ENCODE assay signal across 19 cellular contexts in genomic region chr9:127947841-127948710, GRCh38. TPM values are rescaled to one million over a fixed set of nuclear protein-coding genes. Genes with fewer than 3 reads are reported as not detected.
A peak's percentile ranks its signal among the peaks of the same experiment; 100 is the strongest.
DNase-seq lines count a peak whose midpoint lies in the region; ATAC-seq, FAIRE-seq and TF ChIP-seq lines count a peak whose summit lies in the region.
"Had no signal": no experiment of that assay in that cellular context is flagged by ENCODE, and none has a peak within 500 bp of the region (broad histone marks: within the 10 kb centered on the region; RNA-seq: fewer than 3 reads in every experiment).

No MANE protein-coding gene starts in this region.

- H3K4me1 ChIP-seq in HUES6 (ENCODE audit: control insufficient read depth, insufficient read depth, low read length) = peaks cover 3% of the 10 kb centered on the region
- peaks cover 6 to 48% of the 10 kb centered on the region in 2 experiments; a peak in 4 of 5 replicates for H3K4me1 ChIP-seq in K562 (replicated peaks in 1 of 2; ENCODE audit: control insufficient read depth in 2 of 2, insufficient read depth in 2 of 2, low read length in 2 of 2)
- peaks cover 10% of the 10 kb centered on the region for H3K4me1 ChIP-seq in neural progenitor cell

- H3K4me3 Mint-ChIP-seq in activated CD4-positive, alpha-beta T cell treated with anti-CD3 and anti-CD28 coated beads, Interleukin-2, amount 10 ng/mL, durations not matched to agents 24 days and 14 days = no peak overlapping the region
- H3K4me3 Mint-ChIP-seq in neural progenitor cell = no peak overlapping the region

- peaks cover 38% of the 10 kb centered on the region for H3K36me3 Mint-ChIP-seq in activated CD4-positive, alpha-beta T cell treated with anti-CD3 and anti-CD28 coated beads, Interleukin-2, amount 10 ng/mL, durations not matched to agents 24 days and 14 days (ENCODE audit: low read depth)
- peaks cover 10% of the 10 kb centered on the region for H3K36me3 Mint-ChIP-seq in neural progenitor cell

- H3K4me2 ChIP-seq in K562 (ENCODE audit: insufficient read depth, low read length) = no peak overlapping the region
- H3K4me2 ChIP-seq in neural progenitor cell = no peak overlapping the region

- H3K9me3 Mint-ChIP-seq in activated CD4-positive, alpha-beta T cell treated with anti-CD3 and anti-CD28 coated beads, Interleukin-2, amount 10 ng/mL, durations not matched to agents 24 days and 14 days = no peaks in the 10 kb centered on the region
- H3K9me3 Mint-ChIP-seq in neural progenitor cell = no peaks in the 10 kb centered on the region

- H4K20me1 ChIP-seq in K562 (replicated peaks; ENCODE audit: control insufficient read depth, insufficient read depth, low read length) = 0 out of 2 replicates have a peak, but pooled peaks cover 5% of the 10 kb centered on the region
- H4K20me1 ChIP-seq in neural progenitor cell (ENCODE audit: low read depth) = peaks cover 59% of the 10 kb centered on the region

- H3K36me3 ChIP-seq in HUES6 (ENCODE audit: control insufficient read depth, insufficient read depth, low read length) = peaks cover 35% of the 10 kb centered on the region
- H3K36me3 ChIP-seq in K562 (ENCODE audit: control insufficient read depth, insufficient read depth, low read length) = peaks cover 16% of the 10 kb centered on the region; the same call in 2 of the 3 replicates
- no peaks in the 10 kb centered on the region for H3K36me3 ChIP-seq in neural progenitor cell
- H3K36me3 ChIP-seq: neutrophil had no signal

- H3K9ac ChIP-seq in HUES6 (ENCODE audit: low read length) (no peak overlapping the region), K562 (ENCODE audit: insufficient read depth in 1 of 2, low read depth in 2 of 2, low read length in 2 of 2) (peak overlapping the region in 1 of 2 experiments; percentile 65; a peak in 2 of 4 replicates), neural progenitor cell (no peak overlapping the region)

- no peak for TF ChIP-seq EP300 in K562 (IDR thresholded peaks at IDR 0.05; ENCODE audit: low read length)

- H3K4me1 Mint-ChIP-seq in activated CD4-positive, alpha-beta T cell treated with anti-CD3 and anti-CD28 coated beads, Interleukin-2, amount 10 ng/mL, durations not matched to agents 24 days and 14 days = peaks cover 27% of the 10 kb centered on the region
- peaks cover 22% of the 10 kb centered on the region for H3K4me1 Mint-ChIP-seq in neural progenitor cell

- no peaks in the 10 kb centered on the region for H3K79me2 ChIP-seq in K562 (ENCODE audit: control insufficient read depth, insufficient read depth, low read length)
- peaks cover 12% of the 10 kb centered on the region for H3K79me2 ChIP-seq in neural progenitor cell (ENCODE audit: low read depth)

- H3K27me3 Mint-ChIP-seq in activated CD4-positive, alpha-beta T cell treated with anti-CD3 and anti-CD28 coated beads, Interleukin-2, amount 10 ng/mL, durations not matched to agents 24 days and 14 days = no peaks in the 10 kb centered on the region
- H3K27me3 Mint-ChIP-seq in neural progenitor cell (ENCODE audit: insufficient read depth, low read depth) = peaks cover 5% of the 10 kb centered on the region

- POLR2A ChIA-PET in K562 (lab: Yijun Ruan, JAX) = interaction anchor here (0.5 to 0.7 kb wide), 4 partner anchors 24 to 173 kb away, joined by 3 read pairs; no protein-coding TSS in a partner anchor

- peak overlapping the region; percentile 11 for H3K27ac Mint-ChIP-seq in activated CD4-positive, alpha-beta T cell treated with anti-CD3 and anti-CD28 coated beads, Interleukin-2, amount 10 ng/mL, durations not matched to agents 24 days and 14 days
- H3K27ac Mint-ChIP-seq in neural progenitor cell = peak overlapping the region; percentile 72

- WGBS in K562 (ENCODE audit: insufficient coverage, low coverage, missing lambda C conversion rate) = 80% methylated on average over 16 of the region's 17 CpGs

- in situ Hi-C loops in K562 (cut with MboI) = no loop called here

- no peak for TF ChIP-seq RAD21 in K562 (CRISPR knock-in tag; conservative IDR thresholded peaks at IDR 0.05 in 1 of 2, IDR thresholded peaks at IDR 0.05 in 1 of 2)

- peaks cover 16% of the 10 kb centered on the region for H3F3A ChIP-seq in neural progenitor cell (ENCODE audit: low read depth)

- H3K4me3 ChIP-seq in HUES6 (ENCODE audit: low read depth, low read length) (no peak overlapping the region), K562 (no peak overlapping the region), neural progenitor cell (no peak overlapping the region)
- H3K4me3 ChIP-seq: colonic mucosa, HAP-1 had no signal

- no TSS peak for BruUV-seq in K562 (replicated peaks; lab: Mats Ljungman, UMichigan)

- TF ChIP-seq POLR2A in K562 (conservative IDR thresholded peaks at IDR 0.05) = no peak

- H2AFZ ChIP-seq in K562 (ENCODE audit: low read depth, low read length) (no peak overlapping the region), neural progenitor cell (replicated peaks) (no peak overlapping the region)

- ATAC-seq in K562 (no peak), GM21529 (IDR thresholded peaks at IDR 0.05; ENCODE audit: unreplicated experiment) (no peak)
- ATAC-seq: stimulated activated naive CD8-positive, alpha-beta T cell treated with anti-CD3 and anti-CD28 coated beads, Interleukin-15, Interleukin-2, amounts not matched to agents 100 U/mL and 50 U/mL, for 24 hours had no signal

- peak overlapping the region; percentile 6; the same call in 1 of the 2 replicates for H3K27ac ChIP-seq in HUES6 (ENCODE audit: low read depth, low read length)
- H3K27ac ChIP-seq in K562 (ENCODE audit: extremely low read depth, low read depth, low read length) = no peak overlapping the region
- no peak overlapping the region for H3K27ac ChIP-seq in neural progenitor cell
- H3K27ac ChIP-seq: colonic mucosa, neutrophil had no signal

- TF ChIP-seq CTCF in K562 (IDR thresholded peaks at IDR 0.05 in 2 of 3, conservative IDR thresholded peaks at IDR 0.05 in 1 of 3; ENCODE audit: insufficient read depth in 2 of 3, low read depth in 1 of 3, low read length in 3 of 3) = no peak
- no peak for TF ChIP-seq CTCF in neural progenitor cell (IDR thresholded peaks at IDR 0.05)

- CTCF ChIA-PET in K562 (lab: Yijun Ruan, JAX; ENCODE audit: low intra/inter-chr PET ratio) = no interaction called here

- H3K9me3 ChIP-seq in HUES6 (ENCODE audit: control insufficient read depth, insufficient read depth, low read depth, low read length) (no peaks in the 10 kb centered on the region), K562 (replicated peaks; ENCODE audit: control insufficient read depth, insufficient read depth, low read depth, low read length) (no peaks in the 10 kb centered on the region), neural progenitor cell (ENCODE audit: low read depth) (no peaks in the 10 kb centered on the region)
- H3K9me3 ChIP-seq: colonic mucosa, HAP-1, neutrophil had no signal

- intact Hi-C loops in activated CD4-positive, alpha-beta T cell treated with anti-CD3 and anti-CD28 coated beads, Interleukin-2, amount 10 ng/mL, durations not matched to agents 24 days and 14 days (cut with micrococcal nuclease) = no loop called here
- intact Hi-C loops in K562 (cut with micrococcal nuclease) = no loop called here

- no peak for FAIRE-seq in K562 (lab: Jason Lieb, UNC)
- FAIRE-seq: A204.1 had no signal

- H3K27me3 ChIP-seq in HUES6 (ENCODE audit: control insufficient read depth, insufficient read depth, low read length) = no peaks in the 10 kb centered on the region
- H3K27me3 ChIP-seq in K562 (ENCODE audit: control insufficient read depth in 2 of 2, insufficient read depth in 2 of 2, low read length in 2 of 2) = no peaks in the 10 kb centered on the region
- H3K27me3 ChIP-seq in neural progenitor cell = no peaks in the 10 kb centered on the region
- H3K27me3 ChIP-seq: colonic mucosa, neutrophil had no signal

- no peak for DNase-seq in activated CD4-positive, alpha-beta T cell treated with anti-CD3 and anti-CD28 coated beads, Interleukin-2, amount 10 ng/mL, durations not matched to agents 24 days and 14 days
- DNase-seq in activated CD4-positive, alpha-beta T cell treated with anti-CD3 and anti-CD28 coated beads, Interleukin-2, amount 50 U/mL, for 4 hours = no peak
- no peak for DNase-seq in K562 (ENCODE audit: extremely low read depth in 1 of 4, low spot score in 3 of 4)
- DNase-seq in neural progenitor cell (ENCODE audit: low spot score) = no peak
- no peak for DNase-seq in DMS79 treated with DMSO at 0.1 percent for 48 hours (lab: John Stamatoyannopoulos, UW)
- DNase-seq in SW480 (ENCODE audit: low spot score) = no peak
- DNase-seq: activated CD4-positive, alpha-beta T cell treated with anti-CD3 and anti-CD28 coated beads for 48 hours; activated gamma-delta T cell; colonic mucosa; COR-L47; hippocampal formation; NCI-H1694 treated with DMSO at 0.1 percent for 48 hours; NCI-H748 treated with DMSO at 0.1 percent for 48 hours; stimulated activated naive CD8-positive, alpha-beta T cell treated with anti-CD3 and anti-CD28 coated beads, Interleukin-15, Interleukin-2, amounts not matched to agents 100 U/mL and 50 U/mL, for 24 hours had no signal

- H3K9me1 ChIP-seq in K562 (ENCODE audit: control insufficient read depth, insufficient read depth, low read length) = peaks cover 6% of the 10 kb centered on the region

RNA-seq across cellular contexts. Expression of gene DPM2, which starts 10.4 kb away (rescaled TPM):
- 62.7 and 65.1 TPM in 2 replicates for total RNA-seq in activated CD4-positive, alpha-beta T cell treated with anti-CD3 and anti-CD28 coated beads, Interleukin-2, amount 10 ng/mL, durations not matched to agents 24 days and 14 days
- 99.6 and 215 TPM in 2 replicates for total RNA-seq in K562 (2011; cell fraction: chromatin; rRNA removed; ENCODE audit: low replicate concordance)
- total RNA-seq in K562 (2011; cell fraction: nucleolus; rRNA removed) = 168 and 199 TPM in 2 replicates
- total RNA-seq in K562 (2011; cell fraction: nucleoplasm; rRNA removed) = 195 and 215 TPM in 2 replicates
- total RNA-seq in K562 (2014; rRNA removed) (56.6 and 88.7 TPM in 2 replicates), K562 (2014; rRNA removed; fragmentation: Illumina TruSeq; extraction: Trizol) (48.1 and 53.8 TPM in 2 replicates), K562 (2015; rRNA removed; fragmentation: Illumina TruSeq; extraction: Trizol) (71.1 and 73.4 TPM in 2 replicates), K562 (2021) (95.3 and 102 TPM in 2 replicates), neural progenitor cell (ENCODE audit: low replicate concordance) (9.1 and 20.5 TPM in 2 replicates)
- polyA plus RNA-seq in K562 (2011; rRNA removed) (93.8 and 101 TPM in 2 replicates), K562 (2014; fragmentation: Illumina TruSeq; extraction: Trizol) (126 and 142 TPM in 2 replicates), K562 (2014; fragmentation: Nextera tagmentation; extraction: Ambion mirVana) (10 to 100 TPM; 43.5 to 69.3 TPM), K562 (2014; rRNA removed) (104 and 107 TPM in 2 replicates)
- polyA plus RNA-seq in K562 (2011; cell fraction: cytosol; rRNA removed) = 131 and 200 TPM in 2 replicates
- 142 and 205 TPM in 2 replicates for polyA plus RNA-seq in K562 (2011; cell fraction: nucleus; rRNA removed)
- 83.9 and 86.2 TPM in 2 replicates for polyA plus RNA-seq in K562 (2012)
- 54.4 and 75.4 TPM in 2 replicates for polyA minus RNA-seq in K562 (2011; rRNA and poly(A)+ RNA removed)
- 56.3 and 59.9 TPM in 2 replicates for polyA minus RNA-seq in K562 (2011; cell fraction: cytosol; rRNA and poly(A)+ RNA removed)
- polyA minus RNA-seq in K562 (2011; cell fraction: nucleus; rRNA and poly(A)+ RNA removed) = 64.1 and 85.1 TPM in 2 replicates

RNA-seq across cellular contexts. Expression of gene PIP5KL1, which starts 17.5 kb away (rescaled TPM):
- total RNA-seq in activated CD4-positive, alpha-beta T cell treated with anti-CD3 and anti-CD28 coated beads, Interleukin-2, amount 10 ng/mL, durations not matched to agents 24 days and 14 days = 0.89 and 0.90 TPM in 2 replicates
- 4.2 and 9.4 TPM in 2 replicates for total RNA-seq in K562 (2011; cell fraction: chromatin; rRNA removed; ENCODE audit: low replicate concordance)
- 7.7 and 10.1 TPM in 2 replicates for total RNA-seq in K562 (2011; cell fraction: nucleolus; rRNA removed)
- total RNA-seq in K562 (2011; cell fraction: nucleoplasm; rRNA removed) = 4.3 and 4.5 TPM in 2 replicates
- 2.5 and 3.1 TPM in 2 replicates for total RNA-seq in K562 (2014; rRNA removed)
- 0.80 and 1.2 TPM in 2 replicates for total RNA-seq in K562 (2014; rRNA removed; fragmentation: Illumina TruSeq; extraction: Trizol)
- 0.58 and 1.3 TPM in 2 replicates for total RNA-seq in K562 (2015; rRNA removed; fragmentation: Illumina TruSeq; extraction: Trizol)
- total RNA-seq in K562 (2021) = 3.0 and 3.7 TPM in 2 replicates
- 1.2 and 1.6 TPM in 2 replicates for polyA plus RNA-seq in K562 (2011; rRNA removed)
- 1.8 and 2.2 TPM in 2 replicates for polyA plus RNA-seq in K562 (2011; cell fraction: cytosol; rRNA removed)
- polyA plus RNA-seq in K562 (2011; cell fraction: nucleus; rRNA removed) = 12.7 and 14.3 TPM in 2 replicates
- polyA plus RNA-seq in K562 (2012) = 1.7 and 5.0 TPM in 2 replicates
- 0.82 and 1.2 TPM in 2 replicates for polyA plus RNA-seq in K562 (2014; fragmentation: Illumina TruSeq; extraction: Trizol)
- under 1 TPM; 0.18 to 0.41 TPM for polyA plus RNA-seq in K562 (2014; fragmentation: Nextera tagmentation; extraction: Ambion mirVana)
- polyA plus RNA-seq in K562 (2014; rRNA removed) = 4.3 and 4.8 TPM in 2 replicates
- 0.75 TPM in 1 of 2 replicates, not detected in the other for polyA minus RNA-seq in K562 (2011; rRNA and poly(A)+ RNA removed)
- polyA minus RNA-seq in K562 (2011; cell fraction: cytosol; rRNA and poly(A)+ RNA removed) = 3.0 TPM in 1 of 2 replicates, not detected in the other
- 2.6 TPM in 2 replicates for polyA minus RNA-seq in K562 (2011; cell fraction: nucleus; rRNA and poly(A)+ RNA removed)
- total RNA-seq in neural progenitor cell (ENCODE audit: low replicate concordance) = 1.4 and 8.8 TPM in 2 replicates

RNA-seq across cellular contexts. Expression of gene ST6GALNAC4, which starts 31.2 kb away (rescaled TPM):
- 28.0 and 28.3 TPM in 2 replicates for total RNA-seq in activated CD4-positive, alpha-beta T cell treated with anti-CD3 and anti-CD28 coated beads, Interleukin-2, amount 10 ng/mL, durations not matched to agents 24 days and 14 days
- 24.9 and 89.8 TPM in 2 replicates for total RNA-seq in K562 (2011; cell fraction: chromatin; rRNA removed; ENCODE audit: low replicate concordance)
- total RNA-seq in K562 (2011; cell fraction: nucleolus; rRNA removed) = 90.4 and 100 TPM in 2 replicates
- total RNA-seq in K562 (2011; cell fraction: nucleoplasm; rRNA removed) = 52.6 and 55.0 TPM in 2 replicates
- total RNA-seq in K562 (2014; rRNA removed) (25.5 and 47.2 TPM in 2 replicates), K562 (2014; rRNA removed; fragmentation: Illumina TruSeq; extraction: Trizol) (2.8 and 6.6 TPM in 2 replicates), K562 (2015; rRNA removed; fragmentation: Illumina TruSeq; extraction: Trizol) (17.2 and 19.0 TPM in 2 replicates), K562 (2021) (43.1 and 47.1 TPM in 2 replicates), neural progenitor cell (ENCODE audit: low replicate concordance) (5.5 and 11.1 TPM in 2 replicates)
- polyA plus RNA-seq in K562 (2011; rRNA removed) (14.0 and 19.4 TPM in 2 replicates), K562 (2014; fragmentation: Illumina TruSeq; extraction: Trizol) (15.4 and 34.0 TPM in 2 replicates), K562 (2014; fragmentation: Nextera tagmentation; extraction: Ambion mirVana) (1 to 10 TPM; 2.6 to 3.4 TPM), K562 (2014; rRNA removed) (26.0 and 42.6 TPM in 2 replicates)
- 30.0 and 73.0 TPM in 2 replicates for polyA plus RNA-seq in K562 (2011; cell fraction: cytosol; rRNA removed)
- 34.4 and 63.8 TPM in 2 replicates for polyA plus RNA-seq in K562 (2011; cell fraction: nucleus; rRNA removed)
- polyA plus RNA-seq in K562 (2012) = 26.5 and 52.2 TPM in 2 replicates
- 7.5 and 10.6 TPM in 2 replicates for polyA minus RNA-seq in K562 (2011; rRNA and poly(A)+ RNA removed)
- polyA minus RNA-seq in K562 (2011; cell fraction: cytosol; rRNA and poly(A)+ RNA removed) = 30.9 and 50.2 TPM in 2 replicates
- polyA minus RNA-seq in K562 (2011; cell fraction: nucleus; rRNA and poly(A)+ RNA removed) = 24.7 and 25.8 TPM in 2 replicates

RNA-seq across cellular contexts. Expression of gene EEIG1, which starts 32.7 kb away (rescaled TPM):
- 56.1 and 64.4 TPM in 2 replicates for total RNA-seq in activated CD4-positive, alpha-beta T cell treated with anti-CD3 and anti-CD28 coated beads, Interleukin-2, amount 10 ng/mL, durations not matched to agents 24 days and 14 days
- 18.1 and 34.4 TPM in 2 replicates for total RNA-seq in K562 (2011; cell fraction: chromatin; rRNA removed; ENCODE audit: low replicate concordance)
- 13.4 and 13.5 TPM in 2 replicates for total RNA-seq in K562 (2011; cell fraction: nucleolus; rRNA removed)
- total RNA-seq in K562 (2011; cell fraction: nucleoplasm; rRNA removed) = 17.2 and 24.7 TPM in 2 replicates
- total RNA-seq in K562 (2014; rRNA removed) (2.1 and 4.5 TPM in 2 replicates), K562 (2014; rRNA removed; fragmentation: Illumina TruSeq; extraction: Trizol) (1.6 and 2.3 TPM in 2 replicates), K562 (2015; rRNA removed; fragmentation: Illumina TruSeq; extraction: Trizol) (2.8 and 4.1 TPM in 2 replicates), K562 (2021) (11.2 and 16.7 TPM in 2 replicates), neural progenitor cell (ENCODE audit: low replicate concordance) (8.8 and 30.8 TPM in 2 replicates)
- polyA plus RNA-seq in K562 (2011; rRNA removed) (4.4 and 7.7 TPM in 2 replicates), K562 (2014; fragmentation: Illumina TruSeq; extraction: Trizol) (5.6 and 9.1 TPM in 2 replicates), K562 (2014; fragmentation: Nextera tagmentation; extraction: Ambion mirVana) (under 1 TPM; 0.17 to 0.25 TPM), K562 (2014; rRNA removed) (3.6 and 6.6 TPM in 2 replicates)
- polyA plus RNA-seq in K562 (2011; cell fraction: cytosol; rRNA removed) = 8.2 and 9.0 TPM in 2 replicates
- 16.1 and 16.7 TPM in 2 replicates for polyA plus RNA-seq in K562 (2011; cell fraction: nucleus; rRNA removed)
- 13.8 and 19.2 TPM in 2 replicates for polyA plus RNA-seq in K562 (2012)
- 2.1 and 2.7 TPM in 2 replicates for polyA minus RNA-seq in K562 (2011; rRNA and poly(A)+ RNA removed)
- polyA minus RNA-seq in K562 (2011; cell fraction: cytosol; rRNA and poly(A)+ RNA removed) = 3.5 and 5.9 TPM in 2 replicates
- polyA minus RNA-seq in K562 (2011; cell fraction: nucleus; rRNA and poly(A)+ RNA removed) = 4.8 and 8.4 TPM in 2 replicates

RNA-seq across cellular contexts. Expression of gene ST6GALNAC6, which starts 48.7 kb away (rescaled TPM):
- 53.3 and 61.2 TPM in 2 replicates for total RNA-seq in activated CD4-positive, alpha-beta T cell treated with anti-CD3 and anti-CD28 coated beads, Interleukin-2, amount 10 ng/mL, durations not matched to agents 24 days and 14 days
- total RNA-seq in K562 (2011; cell fraction: chromatin; rRNA removed; ENCODE audit: low replicate concordance) = 18.9 and 41.8 TPM in 2 replicates
- 25.3 and 31.9 TPM in 2 replicates for total RNA-seq in K562 (2011; cell fraction: nucleolus; rRNA removed)
- 19.5 and 22.4 TPM in 2 replicates for total RNA-seq in K562 (2011; cell fraction: nucleoplasm; rRNA removed)
- total RNA-seq in K562 (2014; rRNA removed) = 13.0 and 16.0 TPM in 2 replicates
- 6.4 and 8.2 TPM in 2 replicates for total RNA-seq in K562 (2014; rRNA removed; fragmentation: Illumina TruSeq; extraction: Trizol)
- 16.8 and 17.0 TPM in 2 replicates for total RNA-seq in K562 (2015; rRNA removed; fragmentation: Illumina TruSeq; extraction: Trizol)
- 17.3 and 18.7 TPM in 2 replicates for total RNA-seq in K562 (2021)
- polyA plus RNA-seq in K562 (2011; rRNA removed) = 23.0 and 23.7 TPM in 2 replicates
- polyA plus RNA-seq in K562 (2011; cell fraction: cytosol; rRNA removed) = 30.5 and 46.9 TPM in 2 replicates
- polyA plus RNA-seq in K562 (2011; cell fraction: nucleus; rRNA removed) = 51.3 and 78.0 TPM in 2 replicates
- polyA plus RNA-seq in K562 (2012) = 13.2 and 13.7 TPM in 2 replicates
- polyA plus RNA-seq in K562 (2014; fragmentation: Illumina TruSeq; extraction: Trizol) = 14.5 and 15.6 TPM in 2 replicates
- polyA plus RNA-seq in K562 (2014; fragmentation: Nextera tagmentation; extraction: Ambion mirVana) = under 1 TPM; 0.13 to 0.20 TPM
- polyA plus RNA-seq in K562 (2014; rRNA removed) = 16.4 and 19.0 TPM in 2 replicates
- 5.5 and 6.3 TPM in 2 replicates for polyA minus RNA-seq in K562 (2011; rRNA and poly(A)+ RNA removed)
- polyA minus RNA-seq in K562 (2011; cell fraction: cytosol; rRNA and poly(A)+ RNA removed) = 3.5 and 5.2 TPM in 2 replicates
- 10.4 and 11.2 TPM in 2 replicates for polyA minus RNA-seq in K562 (2011; cell fraction: nucleus; rRNA and poly(A)+ RNA removed)
- total RNA-seq in neural progenitor cell (ENCODE audit: low replicate concordance) = 14.3 and 42.7 TPM in 2 replicates
